8 cellular contexts compared by ENCODE assay signal in the genomic region with DNA sequence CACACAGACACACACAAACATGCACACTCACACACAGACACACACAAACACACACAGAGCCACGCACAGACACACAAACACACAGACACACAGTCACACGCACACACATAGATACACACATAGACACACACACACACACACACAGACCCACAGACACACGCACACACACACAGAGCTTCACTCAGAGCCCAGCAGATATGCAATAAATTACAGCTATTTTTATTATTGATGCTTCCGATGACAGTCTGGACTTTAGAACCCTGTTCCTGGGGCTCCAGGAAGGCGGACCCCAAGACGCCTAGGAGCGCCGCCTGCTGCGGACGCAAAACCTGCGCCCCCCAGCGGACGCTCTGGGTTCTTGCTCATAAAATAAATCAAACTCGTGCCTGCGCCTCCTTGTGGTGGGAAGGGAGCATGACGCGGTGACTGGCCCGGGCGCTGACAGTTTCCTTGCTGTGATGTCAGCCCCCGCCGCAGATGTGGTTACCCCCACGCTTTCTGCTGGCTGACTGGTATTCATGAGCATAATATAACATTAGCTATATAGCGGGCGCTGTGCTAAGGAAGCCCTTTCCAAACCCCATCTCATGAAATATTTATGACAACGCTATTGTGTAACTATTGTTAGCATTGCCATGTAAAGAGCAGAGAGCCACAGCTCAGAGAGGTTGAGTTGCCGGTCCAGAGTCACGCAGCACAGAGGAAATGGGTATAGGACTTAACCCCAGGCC.
DNase-seq lines count a peak whose midpoint lies in the region; ATAC-seq and TF ChIP-seq lines count a peak whose summit lies in the region.

No MANE protein-coding gene starts in this region.

- CTCF ChIA-PET in HCT116 (lab: Charles Lee) = interaction anchor here (0.6 to 7.9 kb wide), 7 partner anchors 9 to 260 kb away, joined by 3 to 90 read pairs (median 8); no protein-coding TSS in a partner anchor

- H3K9ac ChIP-seq in HCT116 (ENCODE audit: low read length) = no peak overlapping the region

- WGBS in tibial nerve, 2 donors = 11 to 14% methylated on average over 27 of the region's 27 CpGs

- TF ChIP-seq POLR2A in HCT116 (IDR thresholded peaks at IDR 0.05; ENCODE audit: borderline replicate concordance, extremely low read depth, insufficient read depth, insufficient read length) (no peak), tibial nerve (IDR thresholded peaks at IDR 0.05) (no peak)

- peak overlapping the region; percentile 64 for H3K4me2 ChIP-seq in HCT116 (ENCODE audit: low read length)

- H3K4me1 ChIP-seq in HCT116 (ENCODE audit: control insufficient read depth in 1 of 2, insufficient read depth in 2 of 2, low read length in 2 of 2) (peaks cover 6 to 43% of the 10 kb centered on the region in 2 experiments; a peak in 3 of 4 replicates), tibial nerve (peaks cover 0 to 24% (median 14%) of the 10 kb centered on the region in 4 donors)

- H3K36me3 ChIP-seq in HCT116 (ENCODE audit: control insufficient read depth in 1 of 2, insufficient read depth in 2 of 2, low read length in 2 of 2) (no peaks in the 10 kb centered on the region), tibial nerve (no peaks in the 10 kb centered on the region)

- POLR2A ChIA-PET in HCT116 (lab: Charles Lee) = no interaction called here

- no peaks in the 10 kb centered on the region for H3K79me2 ChIP-seq in HCT116 (ENCODE audit: insufficient read depth, low read length)

- DNase-seq in ELF-1 (ENCODE audit: low read depth, low spot score) = peak; percentile 91
- peak; percentile 78 for DNase-seq in HCT116 (ENCODE audit: low read depth, low spot score)
- peak; percentile 96 for DNase-seq in NAMALWA (ENCODE audit: low spot score)
- peak; percentile 77 for DNase-seq in SK-MEL-5 (ENCODE audit: low read depth, low spot score)
- DNase-seq in activated gamma-delta T cell treated with anti-CD3 and anti-CD28 coated beads, Interleukin-2, amount 50 U/mL, for 16 hours (ENCODE audit: low read depth) = peak; percentile 94
- DNase-seq in germinal center (ENCODE audit: low spot score) = peak; percentile 84
- peak; percentile 76 for DNase-seq in pons (ENCODE audit: low spot score)
- DNase-seq in tibial nerve (ENCODE audit: low spot score in 2 of 2) = peak; percentile 71 to 88

- H3K9me3 ChIP-seq in HCT116 (ENCODE audit: control insufficient read depth in 1 of 2, insufficient read depth in 1 of 2, low read depth in 1 of 2, low read length in 2 of 2) = no peaks in the 10 kb centered on the region
- no peaks in the 10 kb centered on the region for H3K9me3 ChIP-seq in tibial nerve

- no peaks in the 10 kb centered on the region for H3K9me2 ChIP-seq in HCT116 (ENCODE audit: insufficient read depth)

- in situ Hi-C loops in SK-MEL-5 (cut with HindIII; ENCODE audit: low pct_unique_long_range_greater_than_20kb, low sequenced_read_pairs) = no loop called here

- peak overlapping the region; percentile 81 for H2AFZ ChIP-seq in HCT116 (ENCODE audit: low read depth, low read length, poor library complexity, severe bottlenecking)

- no peaks in the 10 kb centered on the region for H4K20me1 ChIP-seq in HCT116 (ENCODE audit: insufficient read depth)

- ATAC-seq in HCT116 = peak; percentile 72

- TF ChIP-seq EP300 in tibial nerve (IDR thresholded peaks at IDR 0.05) = peak in 1 of 2 donors; percentile 46

- TF ChIP-seq RAD21 in HCT116 (IDR thresholded peaks at IDR 0.05; ENCODE audit: low read depth) = peak; percentile 92

- TF ChIP-seq CTCF in HCT116 (IDR thresholded peaks at IDR 0.05 in 2 of 3, conservative IDR thresholded peaks at IDR 0.05 in 1 of 3; ENCODE audit: borderline replicate concordance in 1 of 3, insufficient read depth in 1 of 3, low read depth in 2 of 3, low read length in 2 of 3) (peak; percentile 100), tibial nerve (IDR thresholded peaks at IDR 0.05) (peak; percentile 97 to 99 (median 98))

- H3K27ac ChIP-seq in HCT116 (ENCODE audit: low read depth, low read length) (no peak overlapping the region), tibial nerve (no peak overlapping the region)

- RAD21 ChIA-PET in HCT116 (lab: Charles Lee; ENCODE audit: low non-redundant PET in 1 of 2, low total read pairs in 2 of 2, uncharacterized antibody in 2 of 2, unreplicated experiment in 2 of 2) = interaction anchor here (0.6 to 1.1 kb wide), 3 partner anchors 167 to 764 kb away, joined by 3 to 6 read pairs (median 3); no protein-coding TSS in a partner anchor

- no TSS peak for BruUV-seq in HCT116 (replicated peaks; lab: Mats Ljungman, UMichigan)

- intact Hi-C loops in HCT116 (cut with micrococcal nuclease) = loop anchor here (1.0 kb wide), 3 partner anchors 50 to 261 kb away; no protein-coding TSS in a partner anchor

- H3K4me3 ChIP-seq in HCT116 (replicated peaks in 1 of 2; ENCODE audit: low read depth in 1 of 2, low read length in 2 of 2) (peak overlapping the region in 1 of 2 experiments; percentile 34; a peak in 3 of 4 replicates), tibial nerve (no peak overlapping the region)

- H3K27me3 ChIP-seq in HCT116 (ENCODE audit: insufficient read depth, low read length) (no peaks in the 10 kb centered on the region), tibial nerve (no peaks in the 10 kb centered on the region)

TF ChIP-seq in HCT116, 20 proteins besides CTCF, POLR2A, EP300 and RAD21:
- TF ChIP-seq ELF1 (IDR thresholded peaks at IDR 0.05; ENCODE audit: borderline replicate concordance, low read depth) (no peak; the same call in 1 of the 2 replicates), JUND (IDR thresholded peaks at IDR 0.05) (no peak), ZFX (IDR thresholded peaks at IDR 0.05) (no peak), POLR2AphosphoS5 (IDR thresholded peaks at IDR 0.05; ENCODE audit: low read depth, low read length) (0 out of 2 replicates have a peak, but pooled peaks have one; percentile 16), EGR1 (IDR thresholded peaks at IDR 0.05; ENCODE audit: low read depth) (peak; percentile 25; the same call in 1 of the 2 replicates), YY1 (IDR thresholded peaks at IDR 0.05; ENCODE audit: extremely low read depth, insufficient replicate concordance, low read depth, low read length) (peak; percentile 57), CEBPB (IDR thresholded peaks at IDR 0.05; ENCODE audit: low read depth) (no peak), FOSL1 (IDR thresholded peaks at IDR 0.05; ENCODE audit: low read depth) (no peak), CBX3 (IDR thresholded peaks at IDR 0.05; ENCODE audit: low read depth) (peak; percentile 69; the same call in 1 of the 2 replicates), SIN3A (IDR thresholded peaks at IDR 0.05; ENCODE audit: low read depth) (no peak)
- TF ChIP-seq, protein P1, sequence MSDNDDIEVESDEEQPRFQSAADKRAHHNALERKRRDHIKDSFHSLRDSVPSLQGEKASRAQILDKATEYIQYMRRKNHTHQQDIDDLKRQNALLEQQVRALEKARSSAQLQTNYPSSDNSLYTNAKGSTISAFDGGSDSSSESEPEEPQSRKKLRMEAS (IDR thresholded peaks at IDR 0.05) = peak; percentile 39; the same call in 1 of the 2 replicates
- TF ChIP-seq, protein P2, sequence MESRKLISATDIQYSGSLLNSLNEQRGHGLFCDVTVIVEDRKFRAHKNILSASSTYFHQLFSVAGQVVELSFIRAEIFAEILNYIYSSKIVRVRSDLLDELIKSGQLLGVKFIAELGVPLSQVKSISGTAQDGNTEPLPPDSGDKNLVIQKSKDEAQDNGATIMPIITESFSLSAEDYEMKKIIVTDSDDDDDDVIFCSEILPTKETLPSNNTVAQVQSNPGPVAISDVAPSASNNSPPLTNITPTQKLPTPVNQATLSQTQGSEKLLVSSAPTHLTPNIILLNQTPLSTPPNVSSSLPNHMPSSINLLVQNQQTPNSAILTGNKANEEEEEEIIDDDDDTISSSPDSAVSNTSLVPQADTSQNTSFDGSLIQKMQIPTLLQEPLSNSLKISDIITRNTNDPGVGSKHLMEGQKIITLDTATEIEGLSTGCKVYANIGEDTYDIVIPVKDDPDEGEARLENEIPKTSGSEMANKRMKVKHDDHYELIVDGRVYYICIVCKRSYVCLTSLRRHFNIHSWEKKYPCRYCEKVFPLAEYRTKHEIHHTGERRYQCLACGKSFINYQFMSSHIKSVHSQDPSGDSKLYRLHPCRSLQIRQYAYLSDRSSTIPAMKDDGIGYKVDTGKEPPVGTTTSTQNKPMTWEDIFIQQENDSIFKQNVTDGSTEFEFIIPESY (IDR thresholded peaks at IDR 0.05; ENCODE audit: extremely low read depth, insufficient replicate concordance, low read length) = no peak
TF ChIP-seq in HCT116: peak in this region for 5.
